Comparison of ENCODE assay signal across 28 cellular contexts in the genomic region with DNA sequence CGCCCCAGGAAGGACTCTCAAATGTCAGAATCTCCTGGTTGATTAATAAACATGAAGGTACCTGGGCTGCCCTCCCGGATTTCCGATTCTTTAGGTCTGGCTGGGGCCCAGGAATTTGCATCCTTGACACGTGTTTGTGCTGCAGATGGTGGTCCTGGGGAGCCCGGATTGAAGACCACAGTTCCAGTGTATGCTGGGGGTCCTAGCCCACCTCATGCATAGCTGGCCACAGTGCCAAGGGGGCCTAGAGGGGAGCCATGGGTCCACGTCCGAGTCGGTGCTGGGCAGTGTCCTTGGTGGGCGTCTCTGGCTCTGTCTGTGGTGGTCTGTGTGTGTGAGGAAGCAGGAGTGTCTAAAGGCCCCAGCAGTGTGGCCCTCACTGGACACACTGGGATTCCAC. TPM values are rescaled to one million over a fixed set of nuclear protein-coding genes. Genes with fewer than 3 reads are reported as not detected.
A peak's percentile ranks its signal among the peaks of the same experiment; 100 is the strongest.
DNase-seq lines count a peak whose midpoint lies in the region; ATAC-seq and TF ChIP-seq lines count a peak whose summit lies in the region.
"Had no signal": no experiment of that assay in that cellular context is flagged by ENCODE, and none has a peak within 500 bp of the region (broad histone marks: within the 10 kb centered on the region; RNA-seq: fewer than 3 reads in every experiment).

No MANE protein-coding gene starts in this region.

- H3K9me3 ChIP-seq in esophagus (ENCODE audit: control insufficient read depth in 2 of 2, insufficient read depth in 1 of 2, low read depth in 1 of 2, low read length in 1 of 2): no peaks in the 10 kb centered on the region
- no peaks in the 10 kb centered on the region for H3K9me3 ChIP-seq in neuronal stem cell (replicated peaks in 1 of 2; ENCODE audit: control insufficient read depth in 2 of 2, insufficient read depth in 1 of 2, low read depth in 1 of 2, low read length in 2 of 2)
- H3K9me3 ChIP-seq in uterus: no peaks in the 10 kb centered on the region
- H3K9me3 ChIP-seq in upper lobe of right lung: no peaks in the 10 kb centered on the region
- H3K9me3 ChIP-seq: BLaER1, body of pancreas, HAP-1, MG63, mucosa of descending colon had no signal

- no peaks in the 10 kb centered on the region for H3K36me3 Mint-ChIP-seq in WTC11
- H3K36me3 Mint-ChIP-seq: neural progenitor cell had no signal

- 0 out of 2 replicates have a peak overlapping the region, but pooled peaks have one; percentile 36 for H3K27ac Mint-ChIP-seq in WTC11
- H3K27ac Mint-ChIP-seq: neural progenitor cell; stimulated activated naive B cell treated with anti-CD40 and anti-IgM and Interleukin-4, amounts not matched to agents 10 μg/mL and 1 μg/mL and 100 μg/mL, for 72 hours had no signal

- no peak overlapping the region for H3K4ac ChIP-seq in neuronal stem cell (ENCODE audit: low read length)

- H4K91ac ChIP-seq in neuronal stem cell (ENCODE audit: low read depth, low read length, poor library complexity): no peak overlapping the region

- H3K36me3 ChIP-seq in esophagus (ENCODE audit: control insufficient read depth in 2 of 2, insufficient read depth in 2 of 2, low read length in 1 of 2): peaks cover 0 to 4% of the 10 kb centered on the region in 2 donors
- H3K36me3 ChIP-seq in neuronal stem cell (replicated peaks in 1 of 2; ENCODE audit: control insufficient read depth in 2 of 2, insufficient read depth in 2 of 2, low read length in 2 of 2): peaks cover 4 to 6% of the 10 kb centered on the region in 2 donors
- H3K36me3 ChIP-seq in uterus: no peaks in the 10 kb centered on the region
- no peaks in the 10 kb centered on the region for H3K36me3 ChIP-seq in upper lobe of right lung
- H3K36me3 ChIP-seq: MG63, neural progenitor cell had no signal

- H3K27ac ChIP-seq in esophagus (ENCODE audit: low read depth in 2 of 2, low read length in 1 of 2): peak overlapping the region; percentile 40 to 80
- no peak overlapping the region for H3K27ac ChIP-seq in neuronal stem cell (replicated peaks; ENCODE audit: low read length)
- peak overlapping the region; percentile 81 to 86 for H3K27ac ChIP-seq in uterus
- H3K27ac ChIP-seq in upper lobe of right lung: no peak overlapping the region
- H3K27ac ChIP-seq: BLaER1, body of pancreas, epithelial cell of prostate, neural progenitor cell had no signal

- no peak overlapping the region for H2BK120ac ChIP-seq in neuronal stem cell (ENCODE audit: low read depth, low read length)

- CTCF ChIA-PET in WTC11 (lab: Charles Lee): no interaction called here

- no peak overlapping the region for H4K8ac ChIP-seq in neuronal stem cell (ENCODE audit: low read depth, low read length)

- no peak overlapping the region for H2BK5ac ChIP-seq in neuronal stem cell (ENCODE audit: low read length)

- H3K79me1 ChIP-seq in neuronal stem cell (ENCODE audit: low read depth, low read length): peaks cover 19% of the 10 kb centered on the region

- H2BK12ac ChIP-seq in neuronal stem cell (ENCODE audit: low read length): no peak overlapping the region

- H3K14ac ChIP-seq in neuronal stem cell (ENCODE audit: low read length): no peak overlapping the region

- no peak overlapping the region for H3K9ac ChIP-seq in neuronal stem cell (ENCODE audit: low read depth, low read length, poor library complexity)
- H3K9ac ChIP-seq: BLaER1, neural progenitor cell had no signal

- no peak overlapping the region for H3K4me3 Mint-ChIP-seq in WTC11
- H3K4me3 Mint-ChIP-seq: stimulated activated naive B cell treated with anti-CD40 and anti-IgM and Interleukin-4, amounts not matched to agents 10 μg/mL and 1 μg/mL and 100 μg/mL, for 72 hours had no signal

- peak overlapping the region; percentile 5 for H3K23ac ChIP-seq in neuronal stem cell (ENCODE audit: low read depth, low read length, poor library complexity)

- no peak overlapping the region for H3K4me2 ChIP-seq in neuronal stem cell (ENCODE audit: insufficient read depth, low read length, poor library complexity, severe bottlenecking)
- H3K4me2 ChIP-seq: BLaER1, neural progenitor cell had no signal

- peaks cover 9% of the 10 kb centered on the region for H3K27me3 Mint-ChIP-seq in WTC11 (ENCODE audit: low read depth)

- peak overlapping the region; percentile 85 for H3K18ac ChIP-seq in neuronal stem cell (ENCODE audit: low read length)

- ATAC-seq in WTC11 (no peak), upper lobe of right lung (no peak)
- no peak for ATAC-seq in activated CD4-positive, CD25-positive, alpha-beta regulatory T cell treated with anti-CD3 and anti-CD28 coated beads, Interleukin-2, amount 50 U/mL, for 24 hours
- ATAC-seq: body of pancreas; mucosa of descending colon; stimulated activated naive B cell treated with anti-CD40 and anti-IgM and Interleukin-4, amounts not matched to agents 10 μg/mL and 1 μg/mL and 100 μg/mL, for 72 hours had no signal

- H3K4me3 ChIP-seq in esophagus (ENCODE audit: low read depth in 1 of 2, low read length in 2 of 2): no peak overlapping the region
- H3K4me3 ChIP-seq in neuronal stem cell (ENCODE audit: low read length in 2 of 2): no peak overlapping the region
- no peak overlapping the region for H3K4me3 ChIP-seq in uterus
- H3K4me3 ChIP-seq in upper lobe of right lung: no peak overlapping the region
- H3K4me3 ChIP-seq: BLaER1, body of pancreas, HAP-1, MG63, mucosa of descending colon, neural progenitor cell had no signal

- no peaks in the 10 kb centered on the region for H3K9me3 Mint-ChIP-seq in WTC11
- H3K9me3 Mint-ChIP-seq: neural progenitor cell; stimulated activated naive B cell treated with anti-CD40 and anti-IgM and Interleukin-4, amounts not matched to agents 10 μg/mL and 1 μg/mL and 100 μg/mL, for 72 hours had no signal

- TF ChIP-seq CTCF in WTC11 (IDR thresholded peaks at IDR 0.05) (no peak), uterus (IDR thresholded peaks at IDR 0.05) (no peak), upper lobe of right lung (IDR thresholded peaks at IDR 0.05) (no peak)

- H3K27me3 ChIP-seq in esophagus (ENCODE audit: control insufficient read depth in 1 of 2, insufficient read depth in 2 of 2, low read length in 2 of 2) (no peaks in the 10 kb centered on the region), neuronal stem cell (ENCODE audit: control insufficient read depth in 3 of 3, insufficient read depth in 3 of 3, low read depth in 1 of 3, low read length in 3 of 3) (peaks cover 0 to 10% (median 0%) of the 10 kb centered on the region in 3 experiments), uterus (no peaks in the 10 kb centered on the region), upper lobe of right lung (no peaks in the 10 kb centered on the region)
- H3K27me3 ChIP-seq: body of pancreas, MG63 had no signal

- no peak for DNase-seq in WTC11 (ENCODE audit: low spot score)
- DNase-seq in neuronal stem cell (ENCODE audit: low spot score): no peak
- no peak for DNase-seq in uterus
- no peak for DNase-seq in NCI-H1930 (lab: John Stamatoyannopoulos, UW)
- DNase-seq in upper lobe of right lung: no peak
- DNase-seq: activated CD4-positive, alpha-beta T cell treated with anti-CD3 and anti-CD28 coated beads for 4 hours; activated effector memory CD4-positive, alpha-beta T cell treated with anti-CD3 and anti-CD28 coated beads, Interleukin-2, amount 50 U/mL, for 16 hours; activated T-cell treated with anti-CD3 and anti-CD28 coated beads for 4 hours; body of pancreas; DMS153; effector CD8-positive, alpha-beta T cell; foreskin fibroblast; KG1; left cardiac atrium; MG63; NCI-H1105 treated with DMSO at 0.1 percent for 48 hours; NCI-H446 treated with DMSO at 0.1 percent for 48 hours; posterior cingulate gyrus; stimulated activated naive B cell treated with anti-CD40 and anti-IgM and Interleukin-4, amounts not matched to agents 10 μg/mL and 1 μg/mL and 100 μg/mL, for 72 hours; T-helper 2 cell had no signal

- H2AK5ac ChIP-seq in neuronal stem cell (ENCODE audit: low read depth, low read length): peak overlapping the region; percentile 81

- peaks cover 18% of the 10 kb centered on the region for H3K4me1 Mint-ChIP-seq in WTC11

- H2AFZ ChIP-seq in neuronal stem cell (ENCODE audit: low read length): no peak overlapping the region
- H2AFZ ChIP-seq: neural progenitor cell had no signal

- intact Hi-C loops in uterus (cut with DNase I; ENCODE audit: low total_unique reads) (no loop called here), upper lobe of right lung (cut with DNase I) (no loop called here)

- 75 to 79% methylated on average over 9 of the region's 9 CpGs for WGBS in esophagus, 2 donors
- no CpG with 5 or more reads among the region's 9 CpGs for whole genome bisulfite sequencing in neuronal stem cell (ENCODE audit: extremely low coverage in 2 of 2, insufficient read length in 2 of 2, insufficient replicate concordance in 1 of 2), 2 donors

- H3K4me1 ChIP-seq in esophagus (ENCODE audit: control insufficient read depth in 2 of 2, insufficient read depth in 2 of 2, low read length in 1 of 2): peaks cover 2 to 16% of the 10 kb centered on the region in 2 donors
- H3K4me1 ChIP-seq in neuronal stem cell (ENCODE audit: control insufficient read depth in 2 of 2, insufficient read depth in 1 of 2, low read depth in 1 of 2, low read length in 2 of 2): peaks cover 10 to 22% of the 10 kb centered on the region in 2 donors
- no peaks in the 10 kb centered on the region for H3K4me1 ChIP-seq in uterus
- H3K4me1 ChIP-seq in upper lobe of right lung: peaks cover 7% of the 10 kb centered on the region
- H3K4me1 ChIP-seq: HAP-1 had no signal

- POLR2A ChIA-PET in WTC11 (lab: Charles Lee): no interaction called here

- no peak for TF ChIP-seq POLR2A in uterus (IDR thresholded peaks at IDR 0.05)

- H2BK15ac ChIP-seq in neuronal stem cell (ENCODE audit: low read length): no peak overlapping the region

TF ChIP-seq in WTC11, 78 proteins besides CTCF, POLR2A, EP300 and RAD21 (continues in another document):
- TF ChIP-seq JAZF1 (CRISPR knock-in tag; IDR thresholded peaks at IDR 0.05) (no peak), ATF1 (CRISPR knock-in tag; IDR thresholded peaks at IDR 0.05) (no peak), TCF7 (CRISPR knock-in tag; IDR thresholded peaks at IDR 0.05; ENCODE audit: low read depth) (no peak)

RNA-seq across cellular contexts. Expression of a gene that starts 3.2 kb away (rescaled TPM):
- 31.8 to 32.6 TPM (median 32.4 TPM) in 3 replicates for total RNA-seq in WTC11 (2021)
- 10 to 100 TPM; 12.8 to 16.4 TPM for polyA plus RNA-seq in esophagus
- 36.7 TPM for polyA plus RNA-seq in neuronal stem cell (2013, experiment 1 of 2)
- 36.1 TPM for polyA plus RNA-seq in neuronal stem cell (2013, experiment 2 of 2)
- 10 to 100 TPM in 3 of 4 donors, 1 to 10 TPM in 1; 4.1 to 99.3 (median 39.0) TPM for total RNA-seq in uterus
- total RNA-seq in upper lobe of right lung: 5.7 TPM
- total RNA-seq: OCI-LY7 had no signal

Comparison
In these comparisons a context has a peak if more than half of its experiments do, and no peak if none do; other contexts are left out.
1. H3K27ac ChIP-seq: peak in esophagus (2 of 2) and uterus (2 of 2); none in neuronal stem cell (single experiment) and upper lobe of right lung (single experiment).